9 cellular contexts compared by ENCODE assay signal in genomic region chr4:105060628-105061027, GRCh38.
A peak's percentile ranks its signal among the peaks of the same experiment; 100 is the strongest.
DNase-seq lines count a peak whose midpoint lies in the region; ATAC-seq and TF ChIP-seq lines count a peak whose summit lies in the region.
"Had no signal": no experiment of that assay in that cellular context is flagged by ENCODE, and none has a peak within 500 bp of the region (broad histone marks: within the 10 kb centered on the region; RNA-seq: fewer than 3 reads in every experiment).

No MANE protein-coding gene starts in this region.

- no peak overlapping the region for H3K27ac ChIP-seq in effector memory CD4-positive, alpha-beta T cell (ENCODE audit: insufficient read depth, low read length, poor library complexity, severe bottlenecking)
- H3K27ac ChIP-seq: thoracic aorta had no signal

- H3K9me3 Mint-ChIP-seq in activated naive CD8-positive, alpha-beta T cell (ENCODE audit: low read depth): no peaks in the 10 kb centered on the region

- H3K36me3 Mint-ChIP-seq in activated naive CD8-positive, alpha-beta T cell: no peaks in the 10 kb centered on the region

- H3K36me3 ChIP-seq in effector memory CD4-positive, alpha-beta T cell (ENCODE audit: control insufficient read depth, insufficient read depth, low read length): no peaks in the 10 kb centered on the region
- H3K36me3 ChIP-seq: thoracic aorta had no signal

- in situ Hi-C loops in KBM-7 (cut with MboI; ENCODE audit: low pct_unique_long_range_greater_than_20kb, low sequenced_read_pairs): no loop called here

- DNase-seq in KBM-7 (peak; percentile 93), putamen (ENCODE audit: low spot score) (peak; percentile 18), HEK293T (ENCODE audit: extremely low spot score) (no peak), inferior parietal cortex (ENCODE audit: extremely low spot score) (no peak)
- DNase-seq in effector memory CD4-positive, alpha-beta T cell: no peak

- ATAC-seq in GM18498 (IDR thresholded peaks at IDR 0.05; ENCODE audit: unreplicated experiment): peak; percentile 88
- ATAC-seq in GM21529 (IDR thresholded peaks at IDR 0.05; ENCODE audit: unreplicated experiment): peak; percentile 83

- no peaks in the 10 kb centered on the region for H3K27me3 Mint-ChIP-seq in activated naive CD8-positive, alpha-beta T cell

- H3K4me1 Mint-ChIP-seq in activated naive CD8-positive, alpha-beta T cell (ENCODE audit: low read depth): peaks cover 50% of the 10 kb centered on the region

- POLR2A ChIA-PET in HEK293T (lab: Yijun Ruan, JAX): no interaction called here

- no peaks in the 10 kb centered on the region for H3K4me1 ChIP-seq in effector memory CD4-positive, alpha-beta T cell (ENCODE audit: control insufficient read depth, insufficient read depth, low read length, poor library complexity, severe bottlenecking)

- CTCF ChIA-PET in HEK293T (lab: Yijun Ruan, JAX): no interaction called here

- H3K4me3 ChIP-seq in effector memory CD4-positive, alpha-beta T cell (ENCODE audit: insufficient read depth, low read depth, low read length, poor library complexity, severe bottlenecking): no peak overlapping the region
- H3K4me3 ChIP-seq: thoracic aorta had no signal

- no peak overlapping the region for H3K4me3 Mint-ChIP-seq in activated naive CD8-positive, alpha-beta T cell

- H3K27me3 ChIP-seq in effector memory CD4-positive, alpha-beta T cell (replicated peaks; ENCODE audit: control insufficient read depth, insufficient read depth, low read length, poor library complexity, severe bottlenecking): no peaks in the 10 kb centered on the region

- no peaks in the 10 kb centered on the region for H3K9me3 ChIP-seq in effector memory CD4-positive, alpha-beta T cell (ENCODE audit: control insufficient read depth, low read length)
- H3K9me3 ChIP-seq: thoracic aorta had no signal

- H3K27ac Mint-ChIP-seq in activated naive CD8-positive, alpha-beta T cell: peak overlapping the region; percentile 80

TF ChIP-seq in HEK293T, 16 proteins besides CTCF, POLR2A, EP300 and RAD21:
- TF ChIP-seq PKNOX1 (IDR thresholded peaks at IDR 0.05) (no peak), ARNT (IDR thresholded peaks at IDR 0.05) (no peak), SP1 (IDR thresholded peaks at IDR 0.05) (no peak), TARDBP (IDR thresholded peaks at IDR 0.05) (no peak), FOXA1 (IDR thresholded peaks at IDR 0.05) (no peak), CTBP1 (IDR thresholded peaks at IDR 0.05; ENCODE audit: borderline replicate concordance) (no peak), NFRKB (IDR thresholded peaks at IDR 0.05) (no peak), BHLHE40 (IDR thresholded peaks at IDR 0.05; ENCODE audit: borderline replicate concordance) (no peak), FOXK2 (IDR thresholded peaks at IDR 0.05) (no peak), ELF4 (IDR thresholded peaks at IDR 0.05) (no peak), ZNF384 (IDR thresholded peaks at IDR 0.05) (no peak), LEF1 (IDR thresholded peaks at IDR 0.05; ENCODE audit: borderline replicate concordance) (no peak), HDGF (IDR thresholded peaks at IDR 0.05; ENCODE audit: borderline replicate concordance) (no peak), L3MBTL2 (conservative IDR thresholded peaks at IDR 0.05) (no peak)

Comparison
In these comparisons a context has a peak if more than half of its experiments do, and no peak if none do; other contexts are left out.
1. DNase-seq: peak in KBM-7 (single experiment) and putamen (single experiment); none in effector memory CD4-positive, alpha-beta T cell (0 of 3), HEK293T (single experiment) and inferior parietal cortex (single experiment).